Comparison of ENCODE assay signal across 3 cellular contexts in genomic region chr2:42085079-42085478, GRCh38. TPM values are rescaled to one million over a fixed set of nuclear protein-coding genes. Genes with fewer than 3 reads are reported as not detected.
"Had no signal": no experiment of that assay in that cellular context is flagged by ENCODE, and none has a peak within 500 bp of the region (broad histone marks: within the 10 kb centered on the region; RNA-seq: fewer than 3 reads in every experiment).

No MANE protein-coding gene starts in this region.

RNA-seq across cellular contexts. Expression of gene PKDCC, which starts 37.3 kb away (rescaled TPM):
- total RNA-seq: foreskin keratinocyte; naive thymus-derived CD4-positive, alpha-beta T cell had no signal
- polyA plus RNA-seq: keratinocyte; naive thymus-derived CD4-positive, alpha-beta T cell had no signal
